Comparison of ENCODE assay signal across 34 cellular contexts in the genomic region with DNA sequence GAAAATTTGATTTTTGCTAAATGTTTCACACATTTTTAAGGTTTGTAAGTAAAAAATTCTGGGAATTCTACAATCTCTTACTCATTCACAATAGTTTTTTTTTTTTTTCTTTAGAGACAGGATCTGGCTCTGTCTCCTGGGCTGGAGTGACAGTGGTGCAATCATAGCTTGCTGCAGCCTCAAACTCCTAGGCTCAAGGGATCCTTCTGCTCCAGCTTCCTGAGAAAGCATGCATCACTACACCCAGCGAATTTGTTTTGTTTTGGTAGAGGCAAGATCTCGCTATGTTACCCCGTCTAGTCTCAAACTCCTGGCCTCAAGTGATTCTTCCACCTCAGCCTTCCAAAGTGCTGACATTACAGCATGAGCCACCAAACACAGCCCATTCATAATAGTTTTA.
DNase-seq lines count a peak whose midpoint lies in the region; ATAC-seq and TF ChIP-seq lines count a peak whose summit lies in the region.
"Had no signal": no experiment of that assay in that cellular context is flagged by ENCODE, and none has a peak within 500 bp of the region (broad histone marks: within the 10 kb centered on the region; RNA-seq: fewer than 3 reads in every experiment).

No MANE protein-coding gene starts in this region.

- TF ChIP-seq CTCF in left ventricle myocardium inferior (IDR thresholded peaks at IDR 0.05; ENCODE audit: borderline replicate concordance) (no peak), brain microvascular endothelial cell (IDR thresholded peaks at IDR 0.05; ENCODE audit: low read depth, low read length, missing control alignments) (no peak)

- no peak overlapping the region for H3K23ac ChIP-seq in mesenchymal stem cell (ENCODE audit: low read length in 2 of 2)

- H3K9me3 Mint-ChIP-seq in activated T-helper 1 cell treated with anti-CD3 and anti-CD28 coated beads, Interleukin-12 subunit alpha, Interleukin-12 subunit beta, Interleukin-2, Interleukin-4 antibody, amounts not matched to agents 30 ng/mL and 10 ng/mL and 1 ng/mL, durations not matched to agents 14 hours and 24 hours and 36 hours = peaks cover 6% of the 10 kb centered on the region
- H3K9me3 Mint-ChIP-seq: activated naive CD4-positive, alpha-beta T cell treated with anti-CD3 and anti-CD28 coated beads, Interleukin-2, amount 10 ng/mL, durations not matched to agents 7 days and 5 days had no signal

- no peaks in the 10 kb centered on the region for H3K9me3 ChIP-seq in left ventricle myocardium inferior (replicated peaks)
- no peaks in the 10 kb centered on the region for H3K9me3 ChIP-seq in mesenchymal stem cell (ENCODE audit: control insufficient read depth, low read length)
- no peaks in the 10 kb centered on the region for H3K9me3 ChIP-seq in HAP-1
- H3K9me3 ChIP-seq: breast epithelium, heart left ventricle had no signal

- no peaks in the 10 kb centered on the region for H3K4me1 Mint-ChIP-seq in activated T-helper 1 cell treated with anti-CD3 and anti-CD28 coated beads, Interleukin-12 subunit alpha, Interleukin-12 subunit beta, Interleukin-2, Interleukin-4 antibody, amounts not matched to agents 30 ng/mL and 10 ng/mL and 1 ng/mL, durations not matched to agents 14 hours and 24 hours and 36 hours (ENCODE audit: low read depth)
- H3K4me1 Mint-ChIP-seq: activated naive CD4-positive, alpha-beta T cell treated with anti-CD3 and anti-CD28 coated beads, Interleukin-2, amount 10 ng/mL, durations not matched to agents 7 days and 5 days; CD4-positive, CD25-positive, alpha-beta regulatory T cell; naive thymus-derived CD8-positive, alpha-beta T cell; stimulated activated effector memory CD8-positive, alpha-beta T cell treated with anti-CD3 and anti-CD28 coated beads, Interleukin-12 subunit alpha, Interleukin-12 subunit beta, amount 100 ng/mL, for 72 hours; T-helper 17 cell had no signal

- H3K27ac ChIP-seq in left ventricle myocardium inferior (replicated peaks) (no peak overlapping the region), brain microvascular endothelial cell (peak overlapping the region; percentile 48), mesenchymal stem cell (ENCODE audit: low read length, poor library complexity, severe bottlenecking) (no peak overlapping the region)
- H3K27ac ChIP-seq: 22Rv1, breast epithelium, coronary artery, epithelial cell of prostate, foreskin keratinocyte, PC-9 had no signal

- no peaks in the 10 kb centered on the region for H3K27me3 ChIP-seq in left ventricle myocardium inferior (ENCODE audit: low read depth)
- no peaks in the 10 kb centered on the region for H3K27me3 ChIP-seq in brain microvascular endothelial cell (replicated peaks)
- H3K27me3 ChIP-seq in mesenchymal stem cell (ENCODE audit: control insufficient read depth in 1 of 2, insufficient read depth in 1 of 2, low read length in 2 of 2) = no peaks in the 10 kb centered on the region
- H3K27me3 ChIP-seq in HAP-1 (ENCODE audit: low read depth) = no peaks in the 10 kb centered on the region
- H3K27me3 ChIP-seq: breast epithelium, foreskin keratinocyte, heart left ventricle had no signal

- no peaks in the 10 kb centered on the region for H3K36me3 ChIP-seq in left ventricle myocardium inferior
- no peaks in the 10 kb centered on the region for H3K36me3 ChIP-seq in brain microvascular endothelial cell (replicated peaks)
- no peaks in the 10 kb centered on the region for H3K36me3 ChIP-seq in mesenchymal stem cell (ENCODE audit: control insufficient read depth in 1 of 2, insufficient read depth in 2 of 2, low read depth in 1 of 2, low read length in 2 of 2)
- H3K36me3 ChIP-seq in HAP-1 (replicated peaks) = no peaks in the 10 kb centered on the region
- H3K36me3 ChIP-seq: breast epithelium, heart left ventricle had no signal

- peak overlapping the region in 1 of 2 experiments; percentile 55 for H3K14ac ChIP-seq in mesenchymal stem cell (ENCODE audit: low read length in 2 of 2)

- H3K18ac ChIP-seq in mesenchymal stem cell (ENCODE audit: low read depth in 1 of 2, low read length in 2 of 2) = peak overlapping the region in 1 of 2 experiments; percentile 73

- no peak overlapping the region for H3K4me2 ChIP-seq in mesenchymal stem cell (ENCODE audit: low read length, poor library complexity, severe bottlenecking)
- H3K4me2 ChIP-seq: PC-9 had no signal

- no peak overlapping the region for H3K27ac Mint-ChIP-seq in activated T-helper 1 cell treated with anti-CD3 and anti-CD28 coated beads, Interleukin-12 subunit alpha, Interleukin-12 subunit beta, Interleukin-2, Interleukin-4 antibody, amounts not matched to agents 30 ng/mL and 10 ng/mL and 1 ng/mL, durations not matched to agents 14 hours and 24 hours and 36 hours
- H3K27ac Mint-ChIP-seq: activated naive CD4-positive, alpha-beta T cell treated with anti-CD3 and anti-CD28 coated beads, Interleukin-2, amount 10 ng/mL, durations not matched to agents 7 days and 5 days; CD4-positive, CD25-positive, alpha-beta regulatory T cell; naive thymus-derived CD8-positive, alpha-beta T cell; stimulated activated effector memory CD8-positive, alpha-beta T cell treated with anti-CD3 and anti-CD28 coated beads, Interleukin-12 subunit alpha, Interleukin-12 subunit beta, amount 100 ng/mL, for 72 hours; T-helper 17 cell had no signal

- H4K91ac ChIP-seq in mesenchymal stem cell (ENCODE audit: low read length) = no peak overlapping the region

- no peak overlapping the region for H2BK5ac ChIP-seq in mesenchymal stem cell (ENCODE audit: low read depth, low read length, poor library complexity, severe bottlenecking)

- intact Hi-C loops in Right ventricle myocardium inferior (cut with DNase I) = loop anchor here (5.0 kb wide), 3 partner anchors 49 to 231 kb away; a partner anchor contains a TSS
- intact Hi-C loops in left ventricle myocardium inferior (cut with micrococcal nuclease) = loop anchor here (10.0 kb wide), 1 partner anchor 157 kb away; no protein-coding TSS in a partner anchor
- intact Hi-C loops in activated T-helper 1 cell treated with anti-CD3 and anti-CD28 coated beads, Interleukin-12 subunit alpha, Interleukin-12 subunit beta, Interleukin-2, Interleukin-4 antibody, amounts not matched to agents 30 ng/mL and 10 ng/mL and 1 ng/mL, durations not matched to agents 14 hours and 24 hours and 36 hours (cut with micrococcal nuclease) = no loop called here

- H4K8ac ChIP-seq in mesenchymal stem cell (ENCODE audit: low read length) = no peak overlapping the region

- H3K4me3 ChIP-seq in left ventricle myocardium inferior (no peak overlapping the region), brain microvascular endothelial cell (ENCODE audit: low read depth, low read length) (no peak overlapping the region), mesenchymal stem cell (ENCODE audit: insufficient read depth in 1 of 2, low read depth in 1 of 2, low read length in 2 of 2) (no peak overlapping the region), HAP-1 (no peak overlapping the region)
- H3K4me3 ChIP-seq: breast epithelium, coronary artery, heart left ventricle, PC-9 had no signal

- peak overlapping the region; percentile 62 for H3K9ac ChIP-seq in mesenchymal stem cell (ENCODE audit: low read length)

- H2BK12ac ChIP-seq in mesenchymal stem cell (ENCODE audit: low read length in 2 of 2) = peak overlapping the region in 1 of 2 experiments; percentile 86

- in situ Hi-C loops in brain microvascular endothelial cell (cut with HindIII; ENCODE audit: low pct_ligation_motif_present, low sequenced_read_pairs) = no loop called here
- in situ Hi-C loops in HAP-1 (cut with MboI; ENCODE audit: low sequenced_read_pairs) = no loop called here

- no peaks in the 10 kb centered on the region for H3K79me1 ChIP-seq in mesenchymal stem cell (replicated peaks; ENCODE audit: low read length, poor library complexity, severe bottlenecking)

- H3K4ac ChIP-seq in mesenchymal stem cell (ENCODE audit: low read depth in 1 of 2, low read length in 2 of 2) = no peak overlapping the region

- no peak overlapping the region for H3K4me3 Mint-ChIP-seq in activated T-helper 1 cell treated with anti-CD3 and anti-CD28 coated beads, Interleukin-12 subunit alpha, Interleukin-12 subunit beta, Interleukin-2, Interleukin-4 antibody, amounts not matched to agents 30 ng/mL and 10 ng/mL and 1 ng/mL, durations not matched to agents 14 hours and 24 hours and 36 hours
- H3K4me3 Mint-ChIP-seq: activated naive CD4-positive, alpha-beta T cell treated with anti-CD3 and anti-CD28 coated beads, Interleukin-2, amount 10 ng/mL, durations not matched to agents 7 days and 5 days; CD4-positive, CD25-positive, alpha-beta regulatory T cell; naive thymus-derived CD8-positive, alpha-beta T cell; stimulated activated effector memory CD8-positive, alpha-beta T cell treated with anti-CD3 and anti-CD28 coated beads, Interleukin-12 subunit alpha, Interleukin-12 subunit beta, amount 100 ng/mL, for 72 hours; T-helper 17 cell had no signal

- no peaks in the 10 kb centered on the region for H3K27me3 Mint-ChIP-seq in activated T-helper 1 cell treated with anti-CD3 and anti-CD28 coated beads, Interleukin-12 subunit alpha, Interleukin-12 subunit beta, Interleukin-2, Interleukin-4 antibody, amounts not matched to agents 30 ng/mL and 10 ng/mL and 1 ng/mL, durations not matched to agents 14 hours and 24 hours and 36 hours (ENCODE audit: insufficient read depth)
- H3K27me3 Mint-ChIP-seq: activated naive CD4-positive, alpha-beta T cell treated with anti-CD3 and anti-CD28 coated beads, Interleukin-2, amount 10 ng/mL, durations not matched to agents 7 days and 5 days; CD4-positive, CD25-positive, alpha-beta regulatory T cell; naive thymus-derived CD8-positive, alpha-beta T cell; T-helper 17 cell had no signal

- WGBS in mesenchymal stem cell = 61% methylated on average over 3 of the region's 3 CpGs

- peak; percentile 68 for ATAC-seq in Right ventricle myocardium inferior
- no peak for ATAC-seq in GM19467 (IDR thresholded peaks at IDR 0.05; ENCODE audit: unreplicated experiment)
- ATAC-seq: foreskin keratinocyte; naive thymus-derived CD8-positive, alpha-beta T cell; stimulated activated effector memory CD8-positive, alpha-beta T cell treated with anti-CD3 and anti-CD28 coated beads, Interleukin-12 subunit alpha, Interleukin-12 subunit beta, amount 100 ng/mL, for 72 hours; T-helper 17 cell had no signal

- H3K36me3 Mint-ChIP-seq in activated T-helper 1 cell treated with anti-CD3 and anti-CD28 coated beads, Interleukin-12 subunit alpha, Interleukin-12 subunit beta, Interleukin-2, Interleukin-4 antibody, amounts not matched to agents 30 ng/mL and 10 ng/mL and 1 ng/mL, durations not matched to agents 14 hours and 24 hours and 36 hours (ENCODE audit: low read depth) = no peaks in the 10 kb centered on the region
- H3K36me3 Mint-ChIP-seq: activated naive CD4-positive, alpha-beta T cell treated with anti-CD3 and anti-CD28 coated beads, Interleukin-2, amount 10 ng/mL, durations not matched to agents 7 days and 5 days; CD4-positive, CD25-positive, alpha-beta regulatory T cell; naive thymus-derived CD8-positive, alpha-beta T cell; stimulated activated effector memory CD8-positive, alpha-beta T cell treated with anti-CD3 and anti-CD28 coated beads, Interleukin-12 subunit alpha, Interleukin-12 subunit beta, amount 100 ng/mL, for 72 hours had no signal

- H3K4me1 ChIP-seq in left ventricle myocardium inferior (peaks cover 22% of the 10 kb centered on the region), mesenchymal stem cell (ENCODE audit: control insufficient read depth, insufficient read depth, low read depth, low read length) (peaks cover 2% of the 10 kb centered on the region), HAP-1 (no peaks in the 10 kb centered on the region)
- H3K4me1 ChIP-seq: breast epithelium had no signal

- DNase-seq in Right ventricle myocardium inferior (ENCODE audit: missing footprints) (no peak), left ventricle myocardium inferior (no peak), brain microvascular endothelial cell (peak; percentile 60), mesenchymal stem cell (peak; percentile 34), AML-193 (lab: John Stamatoyannopoulos, UW) (no peak), HAP-1 (ENCODE audit: low spot score in 2 of 2) (no peak)
- no peak for DNase-seq in activated T-helper 1 cell treated with anti-CD3 and anti-CD28 coated beads, Interleukin-12 subunit alpha, Interleukin-12 subunit beta, Interleukin-2, Interleukin-4 antibody, amounts not matched to agents 30 ng/mL and 10 ng/mL and 1 ng/mL, durations not matched to agents 14 hours and 24 hours and 36 hours (ENCODE audit: low spot score)
- DNase-seq: activated CD4-positive, alpha-beta T cell treated with anti-CD3 and anti-CD28 coated beads, Interleukin-2, amount 50 U/mL, for 48 hours; activated naive CD4-positive, alpha-beta T cell treated with anti-CD3 and anti-CD28 coated beads, Interleukin-2, amount 10 ng/mL, durations not matched to agents 7 days and 5 days; Calu3; CD4-positive, CD25-positive, alpha-beta regulatory T cell; DMS79; effector CD8-positive, alpha-beta T cell; foreskin keratinocyte; heart left ventricle; Karpas-422; MV-4-11; naive thymus-derived CD8-positive, alpha-beta T cell; NCI-H1436; NCI-H2081 treated with DMSO at 0.1 percent for 48 hours; NCI-H2227 treated with DMSO at 0.1 percent for 48 hours; NCI-H69; occipital lobe; PC-9; SHP77; stimulated activated CD4-positive, alpha-beta T cell treated with anti-CD3 and anti-CD28 coated beads, Interleukin-15, amount 100 ng/mL, for 24 hours; substantia nigra; T-helper 17 cell had no signal

- no peak overlapping the region for H2BK15ac ChIP-seq in mesenchymal stem cell (ENCODE audit: low read depth, poor library complexity, severe bottlenecking)

- H2AK5ac ChIP-seq in mesenchymal stem cell (ENCODE audit: low read length, severe bottlenecking) = no peak overlapping the region

- H2AFZ ChIP-seq in mesenchymal stem cell (ENCODE audit: low read depth, low read length) = no peak overlapping the region
- H2AFZ ChIP-seq: PC-9 had no signal

- no peak overlapping the region for H2BK120ac ChIP-seq in mesenchymal stem cell (ENCODE audit: low read depth, low read length)

Comparison
In these comparisons a context has a peak if more than half of its experiments do, and no peak if none do; other contexts are left out.
1. DNase-seq: peak in brain microvascular endothelial cell (single experiment) and mesenchymal stem cell (single experiment); none in Right ventricle myocardium inferior (single experiment), left ventricle myocardium inferior (single experiment), activated T-helper 1 cell treated with anti-CD3 and anti-CD28 coated beads, Interleukin-12 subunit alpha, Interleukin-12 subunit beta, Interleukin-2, Interleukin-4 antibody, amounts not matched to agents 30 ng/mL and 10 ng/mL and 1 ng/mL, durations not matched to agents 14 hours and 24 hours and 36 hours (single experiment), AML-193 (0 of 2) and HAP-1 (0 of 2).